Comparison of ENCODE assay signal across 20 cellular contexts in the genomic region with DNA sequence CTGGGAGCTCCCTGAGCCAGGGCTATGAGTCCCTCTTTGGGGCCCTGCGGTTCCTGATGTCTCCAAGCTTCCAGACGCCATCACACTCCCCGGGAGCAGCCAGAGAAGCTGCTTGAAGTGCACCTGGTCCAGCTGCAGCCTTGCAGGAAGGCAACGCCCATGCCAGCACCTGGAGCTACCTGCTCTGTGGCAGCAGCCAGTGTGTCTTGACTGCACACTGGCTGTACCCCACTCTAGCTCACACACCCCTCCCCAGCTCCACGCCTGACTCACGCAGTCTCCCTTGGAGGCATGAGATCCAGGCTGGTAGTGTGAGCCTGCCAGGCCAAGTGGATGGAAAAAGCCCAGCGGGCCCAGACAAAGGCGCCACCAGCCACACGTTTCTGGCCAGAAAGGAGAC.
"Had no signal": no experiment of that assay in that cellular context is flagged by ENCODE, and none has a peak within 500 bp of the region (broad histone marks: within the 10 kb centered on the region; RNA-seq: fewer than 3 reads in every experiment).

No MANE protein-coding gene starts in this region.

- H3K4me3 Mint-ChIP-seq: activated CD4-positive, alpha-beta memory T cell treated with anti-CD3 and anti-CD28 coated beads for 36 hours; activated T-cell treated with anti-CD3 and anti-CD28 coated beads, Interleukin-2, amount 50 U/mL, for 4 hours; brain; central memory CD8-positive, alpha-beta T cell; naive thymus-derived CD8-positive, alpha-beta T cell; stimulated activated naive CD8-positive, alpha-beta T cell treated with anti-CD3 and anti-CD28 coated beads, Interleukin-15, amount 100 ng/mL, for 72 hours; T-helper 2 cell treated with Interferon-gamma antibody and Interleukin-4, amounts not matched to agents 5 μg/mL and 100 μg/mL, for 36 hours had no signal

- H3K9me3 Mint-ChIP-seq: activated CD4-positive, alpha-beta memory T cell treated with anti-CD3 and anti-CD28 coated beads for 36 hours; activated naive CD4-positive, alpha-beta T cell treated with anti-CD3 and anti-CD28 coated beads, Interleukin-2, amount 50 U/mL, for 72 hours; activated T-cell treated with anti-CD3 and anti-CD28 coated beads, Interleukin-2, amount 50 U/mL, for 4 hours; central memory CD8-positive, alpha-beta T cell; naive thymus-derived CD8-positive, alpha-beta T cell; stimulated activated naive CD8-positive, alpha-beta T cell treated with anti-CD3 and anti-CD28 coated beads, Interleukin-15, amount 100 ng/mL, for 72 hours; T-helper 2 cell treated with Interferon-gamma antibody and Interleukin-4, amounts not matched to agents 5 μg/mL and 100 μg/mL, for 36 hours had no signal

- H3K27me3 Mint-ChIP-seq: activated CD4-positive, alpha-beta memory T cell treated with anti-CD3 and anti-CD28 coated beads for 36 hours; brain; central memory CD8-positive, alpha-beta T cell; naive thymus-derived CD8-positive, alpha-beta T cell; stimulated activated naive CD8-positive, alpha-beta T cell treated with anti-CD3 and anti-CD28 coated beads, Interleukin-15, amount 100 ng/mL, for 72 hours had no signal

- DNase-seq: activated CD4-positive, alpha-beta memory T cell treated with anti-CD3 and anti-CD28 coated beads for 36 hours; activated CD4-positive, CD25-positive, alpha-beta regulatory T cell treated with anti-CD3 and anti-CD28 coated beads, Interleukin-2, amount 50 U/mL, for 72 hours; activated effector memory CD4-positive, alpha-beta T cell treated with anti-CD3 and anti-CD28 coated beads, Interleukin-2, amount 50 U/mL, for 16 hours; activated T-cell treated with anti-CD3 and anti-CD28 coated beads, Interleukin-2, amount 50 U/mL, for 4 hours; amniotic stem cell; cortex of kidney; effector memory CD4-positive, alpha-beta T cell; lower lobe of right lung; mucosa of descending colon; naive thymus-derived CD8-positive, alpha-beta T cell; occipital lobe; stimulated activated CD4-positive, alpha-beta T cell treated with anti-CD3 and anti-CD28 coated beads, Interleukin-12 subunit alpha, Interleukin-12 subunit beta, amount 100 ng/mL, for 4 hours; stimulated activated CD4-positive, alpha-beta T cell treated with anti-CD3 and anti-CD28 coated beads, Interleukin-2, amount 100 ng/mL, for 48 hours; stimulated activated naive CD8-positive, alpha-beta T cell treated with anti-CD3 and anti-CD28 coated beads, Interleukin-15, amount 100 ng/mL, for 72 hours; SW 1271; thyroid gland had no signal

- H3K27me3 ChIP-seq: thyroid gland had no signal

- H3K9me3 ChIP-seq: lower lobe of right lung, mucosa of descending colon, thyroid gland had no signal

- H3K4me1 ChIP-seq: lower lobe of right lung had no signal

- H3K36me3 ChIP-seq: thyroid gland had no signal

- ATAC-seq: activated naive CD4-positive, alpha-beta T cell treated with anti-CD3 and anti-CD28 coated beads, Interleukin-2, amount 50 U/mL, for 72 hours; activated T-cell treated with anti-CD3 and anti-CD28 coated beads, Interleukin-2, amount 50 U/mL, for 4 hours; lower lobe of right lung; mucosa of descending colon; naive thymus-derived CD8-positive, alpha-beta T cell; stimulated activated naive CD8-positive, alpha-beta T cell treated with anti-CD3 and anti-CD28 coated beads, Interleukin-15, amount 100 ng/mL, for 72 hours had no signal

- H3K27ac ChIP-seq: lower lobe of right lung, thyroid gland had no signal

- H3K4me3 ChIP-seq: lower lobe of right lung, mucosa of descending colon, thyroid gland had no signal

- H3K27ac Mint-ChIP-seq: activated CD4-positive, alpha-beta memory T cell treated with anti-CD3 and anti-CD28 coated beads for 36 hours; activated naive CD4-positive, alpha-beta T cell treated with anti-CD3 and anti-CD28 coated beads, Interleukin-2, amount 50 U/mL, for 72 hours; stimulated activated naive CD8-positive, alpha-beta T cell treated with anti-CD3 and anti-CD28 coated beads, Interleukin-15, amount 100 ng/mL, for 72 hours; T-helper 2 cell treated with Interferon-gamma antibody and Interleukin-4, amounts not matched to agents 5 μg/mL and 100 μg/mL, for 36 hours had no signal
